Comparison of ENCODE assay signal across 19 cellular contexts in genomic region chr17:18224053-18224427, GRCh38. TPM values are rescaled to one million over a fixed set of nuclear protein-coding genes. Genes with fewer than 3 reads are reported as not detected.
A peak's percentile ranks its signal among the peaks of the same experiment; 100 is the strongest.
DNase-seq lines count a peak whose midpoint lies in the region; FAIRE-seq and TF ChIP-seq lines count a peak whose summit lies in the region.
"Had no signal": no experiment of that assay in that cellular context is flagged by ENCODE, and none has a peak within 500 bp of the region (broad histone marks: within the 10 kb centered on the region; RNA-seq: fewer than 3 reads in every experiment).

No MANE protein-coding gene starts in this region.

- H3K9me3 ChIP-seq in cardiac muscle cell (ENCODE audit: low read depth) (no peaks in the 10 kb centered on the region), endothelial cell of umbilical vein (replicated peaks; ENCODE audit: control insufficient read depth, insufficient read depth, low read length) (no peaks in the 10 kb centered on the region), uterus (no peaks in the 10 kb centered on the region)
- no peaks in the 10 kb centered on the region for H3K9me3 ChIP-seq in CD4-positive, alpha-beta memory T cell (ENCODE audit: control insufficient read depth in 1 of 2, low read length in 2 of 2)
- H3K9me3 ChIP-seq: A549, spleen had no signal

- peak overlapping the region; percentile 7 for H3K23ac ChIP-seq in mesendoderm (ENCODE audit: low read length)

- peak overlapping the region; percentile 73 for H4K5ac ChIP-seq in mesendoderm (ENCODE audit: low read length)

- TF ChIP-seq POLR2A in endothelial cell of umbilical vein (IDR thresholded peaks at IDR 0.05; ENCODE audit: low read depth, low read length) (no peak), uterus (IDR thresholded peaks at IDR 0.05) (no peak)

- dilution Hi-C loops in endothelial cell of umbilical vein (cut with MboI; ENCODE audit: extremely low pct_ligation_motif_present, low sequenced_read_pairs): no loop called here

- H3K79me2 ChIP-seq in endothelial cell of umbilical vein (ENCODE audit: control insufficient read depth, insufficient read depth, low read length) (peaks cover 32% of the 10 kb centered on the region), mesendoderm (ENCODE audit: control insufficient read depth, insufficient read depth, low read length) (peaks cover 30% of the 10 kb centered on the region)

- no peak overlapping the region for H3K27ac Mint-ChIP-seq in activated CD4-positive, alpha-beta memory T cell treated with anti-CD3 and anti-CD28 coated beads, Interleukin-2, amount 10 ng/mL, durations not matched to agents 7 days and 5 days
- H3K27ac Mint-ChIP-seq in CD4-positive, alpha-beta memory T cell: no peak overlapping the region
- H3K27ac Mint-ChIP-seq: activated T-cell treated with anti-CD3 and anti-CD28 coated beads, Interleukin-2, amount 50 U/mL, for 72 hours; T-helper 1 cell treated with Interleukin-12 subunit alpha and Interleukin-12 subunit beta and Interleukin-4 antibody, amounts not matched to agents 30 μg/mL and 1 μg/mL, for 36 hours had no signal

- H2BK15ac ChIP-seq in mesendoderm (replicated peaks; ENCODE audit: low read depth): no peak overlapping the region

- H3K79me1 ChIP-seq in mesendoderm (ENCODE audit: low read length): peaks cover 22% of the 10 kb centered on the region

- H2BK120ac ChIP-seq in mesendoderm (ENCODE audit: low read depth, low read length): no peak overlapping the region

- no peak for FAIRE-seq in endothelial cell of umbilical vein (lab: Jason Lieb, UNC)
- FAIRE-seq: A549, GM18507, RCC 7860 had no signal

- no CpG with 5 or more reads among the region's 5 CpGs for WGBS in mesendoderm (ENCODE audit: extremely low coverage, insufficient coverage, low lambda C conversion rate)

- peak overlapping the region; percentile 31 for H2AK5ac ChIP-seq in mesendoderm (ENCODE audit: low read length)

- BruUV-seq in endothelial cell of umbilical vein (replicated peaks; lab: Mats Ljungman, UMichigan): no TSS peak

- H3K4me3 Mint-ChIP-seq in activated CD4-positive, alpha-beta memory T cell treated with anti-CD3 and anti-CD28 coated beads, Interleukin-2, amount 10 ng/mL, durations not matched to agents 7 days and 5 days: no peak overlapping the region
- no peak overlapping the region for H3K4me3 Mint-ChIP-seq in CD4-positive, alpha-beta memory T cell

- H2AFZ ChIP-seq in endothelial cell of umbilical vein (ENCODE audit: low read depth, low read length): peak overlapping the region; percentile 50

- no peaks in the 10 kb centered on the region for H3K36me3 ChIP-seq in cardiac muscle cell
- H3K36me3 ChIP-seq in endothelial cell of umbilical vein (ENCODE audit: control insufficient read depth in 2 of 2, extremely low read depth in 1 of 2, insufficient read depth in 2 of 2, low read length in 2 of 2): no peaks in the 10 kb centered on the region
- H3K36me3 ChIP-seq in mesendoderm (ENCODE audit: control insufficient read depth, insufficient read depth, low read length): no peaks in the 10 kb centered on the region
- H3K36me3 ChIP-seq in uterus: no peaks in the 10 kb centered on the region
- H3K36me3 ChIP-seq in CD4-positive, alpha-beta memory T cell (ENCODE audit: insufficient read depth, low read length): no peaks in the 10 kb centered on the region
- H3K36me3 ChIP-seq: spleen had no signal

- POLR2A ChIA-PET in endothelial cell of umbilical vein (lab: Charles Lee): no interaction called here
- POLR2A ChIA-PET in activated CD4-positive, alpha-beta memory T cell treated with anti-CD3 and anti-CD28 coated beads, Interleukin-2, amount 10 ng/mL, durations not matched to agents 7 days and 5 days (lab: Charles Lee): interaction anchor here (0.8 to 1.2 kb wide), 2 partner anchors 33 to 91 kb away, joined by 5 read pairs; partner anchors contain the start of genes SMCR8 and TOP3A
- POLR2A ChIA-PET in CD4-positive, alpha-beta memory T cell (lab: Charles Lee; ENCODE audit: partially characterized antibody): interaction anchor here (2.5 kb wide), 1 partner anchor 40 kb away, joined by 9 read pairs; the partner anchor contains the start of gene ALKBH5

- H3K56ac ChIP-seq in mesendoderm (ENCODE audit: low read length): peak overlapping the region; percentile 85

- no peak overlapping the region for H4K8ac ChIP-seq in mesendoderm (ENCODE audit: low read depth, low read length)

- H3K4me1 ChIP-seq in cardiac muscle cell (ENCODE audit: low read depth): peaks cover 17% of the 10 kb centered on the region
- peaks cover 18% of the 10 kb centered on the region for H3K4me1 ChIP-seq in endothelial cell of umbilical vein (ENCODE audit: control insufficient read depth, extremely low read depth, insufficient read depth, low read length)
- peaks cover 3% of the 10 kb centered on the region for H3K4me1 ChIP-seq in mesendoderm (ENCODE audit: control insufficient read depth, low read depth, low read length)
- H3K4me1 ChIP-seq in uterus: peaks cover 0 to 8% of the 10 kb centered on the region in 2 donors
- H3K4me1 ChIP-seq in CD4-positive, alpha-beta memory T cell (ENCODE audit: insufficient read depth, low read length): peaks cover 28% of the 10 kb centered on the region
- H3K4me1 ChIP-seq: foreskin keratinocyte had no signal

- no peak for TF ChIP-seq CTCF in cardiac muscle cell (IDR thresholded peaks at IDR 0.05; ENCODE audit: low read depth, low read length)
- TF ChIP-seq CTCF in endothelial cell of umbilical vein (IDR thresholded peaks at IDR 0.05; ENCODE audit: extremely low read depth in 1 of 2, insufficient read depth in 1 of 2, low read depth in 1 of 2, low read length in 2 of 2): no peak
- TF ChIP-seq CTCF in uterus (IDR thresholded peaks at IDR 0.05): no peak

- no peaks in the 10 kb centered on the region for H3K27me3 Mint-ChIP-seq in activated CD4-positive, alpha-beta memory T cell treated with anti-CD3 and anti-CD28 coated beads, Interleukin-2, amount 10 ng/mL, durations not matched to agents 7 days and 5 days
- H3K27me3 Mint-ChIP-seq in CD4-positive, alpha-beta memory T cell: no peaks in the 10 kb centered on the region

- H3K27ac ChIP-seq in cardiac muscle cell: peak overlapping the region; percentile 85
- H3K27ac ChIP-seq in endothelial cell of umbilical vein (ENCODE audit: insufficient read depth, low read depth, low read length): no peak overlapping the region
- peak overlapping the region; percentile 90 for H3K27ac ChIP-seq in mesendoderm (ENCODE audit: low read depth, low read length)
- H3K27ac ChIP-seq in uterus: peak overlapping the region; percentile 78 to 82
- no peak overlapping the region for H3K27ac ChIP-seq in CD4-positive, alpha-beta memory T cell (ENCODE audit: low read depth, low read length)
- H3K27ac ChIP-seq: foreskin keratinocyte had no signal

- H3K4me3 ChIP-seq in cardiac muscle cell: no peak overlapping the region
- H3K4me3 ChIP-seq in endothelial cell of umbilical vein (replicated peaks in 1 of 3; ENCODE audit: insufficient read depth in 1 of 3, low read depth in 1 of 3, low read length in 3 of 3): no peak overlapping the region
- H3K4me3 ChIP-seq in mesendoderm (ENCODE audit: low read length): no peak overlapping the region
- no peak overlapping the region for H3K4me3 ChIP-seq in uterus
- no peak overlapping the region for H3K4me3 ChIP-seq in CD4-positive, alpha-beta memory T cell (ENCODE audit: low read length in 2 of 2)
- H3K4me3 ChIP-seq: A549 had no signal

- H3K9ac ChIP-seq in endothelial cell of umbilical vein (replicated peaks; ENCODE audit: extremely low read depth, insufficient read depth, low read length): no peak overlapping the region
- H3K9ac ChIP-seq in mesendoderm (ENCODE audit: low read length): peak overlapping the region; percentile 78

- no peaks in the 10 kb centered on the region for H4K20me1 ChIP-seq in endothelial cell of umbilical vein (replicated peaks; ENCODE audit: control insufficient read depth, extremely low read depth, insufficient read depth, low read length)

- CTCF ChIA-PET in endothelial cell of umbilical vein (lab: Charles Lee): interaction anchor here (1.0 to 1.6 kb wide), 3 partner anchors 10 to 25 kb away, joined by 3 to 4 read pairs (median 3); no protein-coding TSS in a partner anchor
- CTCF ChIA-PET in activated CD4-positive, alpha-beta memory T cell treated with anti-CD3 and anti-CD28 coated beads, Interleukin-2, amount 10 ng/mL, durations not matched to agents 7 days and 5 days (lab: Charles Lee): interaction anchor here (1.3 to 2.5 kb wide), 2 partner anchors 9 to 41 kb away, joined by 4 to 12 read pairs; no protein-coding TSS in a partner anchor
- CTCF ChIA-PET in CD4-positive, alpha-beta memory T cell (lab: Charles Lee; ENCODE audit: partially characterized antibody): interaction anchor here (0.8 to 0.9 kb wide), 2 partner anchors 24 to 41 kb away, joined by 3 read pairs; partner anchors contain the start of gene ALKBH5

- H3K4me1 Mint-ChIP-seq in activated CD4-positive, alpha-beta memory T cell treated with anti-CD3 and anti-CD28 coated beads, Interleukin-2, amount 10 ng/mL, durations not matched to agents 7 days and 5 days: peaks cover 29% of the 10 kb centered on the region
- peaks cover 15 to 39% (median 21%) of the 10 kb centered on the region in 4 donors for H3K4me1 Mint-ChIP-seq in CD4-positive, alpha-beta memory T cell

- DNase-seq in cardiac muscle cell (ENCODE audit: low read depth in 1 of 2, low spot score in 1 of 2) (no peak), cardiac septum (ENCODE audit: low spot score) (no peak), endothelial cell of umbilical vein (ENCODE audit: low read depth, low spot score) (no peak), mesendoderm (no peak), uterus (no peak), NK-92 (lab: John Stamatoyannopoulos, UW; ENCODE audit: unreplicated experiment) (no peak)
- no peak for DNase-seq in activated CD4-positive, alpha-beta memory T cell treated with anti-CD3 and anti-CD28 coated beads, Interleukin-2, amount 10 ng/mL, durations not matched to agents 7 days and 5 days
- DNase-seq in CD4-positive, alpha-beta memory T cell: no peak
- DNase-seq: activated CD4-positive, alpha-beta T cell treated with anti-CD3 and anti-CD28 coated beads for 48 hours; activated T-cell treated with anti-CD3 and anti-CD28 coated beads, Interleukin-2, amount 50 U/mL, for 72 hours; foreskin keratinocyte; KBM-7; NCI-H187 treated with DMSO at 0.1 percent for 48 hours; NCI-H524 treated with DMSO at 0.1 percent for 48 hours; spleen had no signal

- peak overlapping the region; percentile 29 for H2BK5ac ChIP-seq in mesendoderm (ENCODE audit: low read length)

- H3K4me2 ChIP-seq in endothelial cell of umbilical vein (ENCODE audit: insufficient read depth, low read length): no peak overlapping the region
- H3K4me2 ChIP-seq in mesendoderm (ENCODE audit: low read length): no peak overlapping the region

- intact Hi-C loops in cardiac septum (cut with DNase I): loop anchor here (2.0 kb wide), 2 partner anchors 37 to 91 kb away; partner anchors contain the start of genes MIEF2, SMCR8 and TOP3A
- intact Hi-C loops in endothelial cell of umbilical vein (cut with micrococcal nuclease): loop anchor here (2.0 kb wide), 1 partner anchor 91 kb away; the partner anchor contains the start of genes SMCR8 and TOP3A
- intact Hi-C loops in uterus (cut with DNase I; ENCODE audit: low total_unique reads): no loop called here
- intact Hi-C loops in CD4-positive, alpha-beta memory T cell (cut with micrococcal nuclease): no loop called here

- no peaks in the 10 kb centered on the region for H3K9me1 ChIP-seq in endothelial cell of umbilical vein (replicated peaks; ENCODE audit: control insufficient read depth, extremely low read depth, insufficient read depth, low read length)

- H3K27me3 ChIP-seq in cardiac muscle cell (no peaks in the 10 kb centered on the region), endothelial cell of umbilical vein (ENCODE audit: control insufficient read depth in 2 of 2, insufficient read depth in 2 of 2, low read length in 2 of 2) (no peaks in the 10 kb centered on the region), mesendoderm (ENCODE audit: insufficient read depth, low read length, poor library complexity) (no peaks in the 10 kb centered on the region), uterus (no peaks in the 10 kb centered on the region)
- H3K27me3 ChIP-seq in CD4-positive, alpha-beta memory T cell (ENCODE audit: insufficient read depth, low read length): no peaks in the 10 kb centered on the region
- H3K27me3 ChIP-seq: foreskin keratinocyte, spleen had no signal

- no peaks in the 10 kb centered on the region for H3K36me3 Mint-ChIP-seq in activated CD4-positive, alpha-beta memory T cell treated with anti-CD3 and anti-CD28 coated beads, Interleukin-2, amount 10 ng/mL, durations not matched to agents 7 days and 5 days (ENCODE audit: low read depth)
- no peaks in the 10 kb centered on the region for H3K36me3 Mint-ChIP-seq in CD4-positive, alpha-beta memory T cell

- no peaks in the 10 kb centered on the region for H3K9me3 Mint-ChIP-seq in activated CD4-positive, alpha-beta memory T cell treated with anti-CD3 and anti-CD28 coated beads, Interleukin-2, amount 10 ng/mL, durations not matched to agents 7 days and 5 days
- peaks cover 0 to 2% (median 0%) of the 10 kb centered on the region in 8 donors for H3K9me3 Mint-ChIP-seq in CD4-positive, alpha-beta memory T cell
- H3K9me3 Mint-ChIP-seq: activated T-cell treated with anti-CD3 and anti-CD28 coated beads, Interleukin-2, amount 50 U/mL, for 72 hours; T-helper 1 cell treated with Interleukin-12 subunit alpha and Interleukin-12 subunit beta and Interleukin-4 antibody, amounts not matched to agents 30 μg/mL and 1 μg/mL, for 36 hours had no signal

- peak overlapping the region; percentile 49 for H3K4ac ChIP-seq in mesendoderm (ENCODE audit: low read depth, low read length)

- H3K18ac ChIP-seq in mesendoderm (ENCODE audit: low read length): peak overlapping the region; percentile 77

RNA-seq across cellular contexts. Expression of gene LLGL1, which starts 1.4 kb away (rescaled TPM):
- total RNA-seq in cardiac muscle cell (81.5 and 83.8 TPM in 2 replicates), cardiac septum (9.6 TPM), endothelial cell of umbilical vein (34.9 and 36.8 TPM in 2 replicates), uterus (10 to 100 TPM in 3 of 4 donors, 1 to 10 TPM in 1; 7.6 to 72.0 (median 23.1) TPM)
- polyA plus RNA-seq in cardiac muscle cell (5.9 and 7.3 TPM in 2 replicates), endothelial cell of umbilical vein (47.1 and 55.5 TPM in 2 replicates)
- polyA plus RNA-seq in endothelial cell of umbilical vein (2011; cell fraction: cytosol; rRNA removed): 30.8 and 38.9 TPM in 2 replicates
- polyA plus RNA-seq in endothelial cell of umbilical vein (2011; cell fraction: nucleus; rRNA removed): 47.3 and 56.7 TPM in 2 replicates
- 24.1 and 28.5 TPM in 2 replicates for polyA plus RNA-seq in endothelial cell of umbilical vein (2012)
- 36.3 and 42.3 TPM in 2 replicates for polyA minus RNA-seq in endothelial cell of umbilical vein
- polyA minus RNA-seq in endothelial cell of umbilical vein (2011; cell fraction: cytosol; rRNA and poly(A)+ RNA removed): 14.3 TPM
- 17.3 and 24.4 TPM in 2 replicates for polyA minus RNA-seq in endothelial cell of umbilical vein (2011; cell fraction: nucleus; rRNA and poly(A)+ RNA removed)
- 30.6 TPM for polyA plus RNA-seq in mesendoderm (2013, experiment 1 of 2)
- 31.0 TPM for polyA plus RNA-seq in mesendoderm (2013, experiment 2 of 2)
- total RNA-seq in activated CD4-positive, alpha-beta memory T cell treated with anti-CD3 and anti-CD28 coated beads, Interleukin-2, amount 10 ng/mL, durations not matched to agents 7 days and 5 days: 10 to 100 TPM; 22.8 to 22.9 TPM
- 10 to 100 TPM; 19.9 to 20.5 TPM for total RNA-seq in CD4-positive, alpha-beta memory T cell
- 1 to 10 TPM in 1 of 2 donors, under 1 TPM in 1; 0.25 to 1.3 TPM for polyA plus RNA-seq in CD4-positive, alpha-beta memory T cell

RNA-seq across cellular contexts. Expression of gene FLII, which starts 34.5 kb away (rescaled TPM):
- 227 and 303 TPM in 2 replicates for total RNA-seq in cardiac muscle cell
- polyA plus RNA-seq in cardiac muscle cell: 210 and 232 TPM in 2 replicates
- 294 TPM for total RNA-seq in cardiac septum
- total RNA-seq in endothelial cell of umbilical vein: 372 and 397 TPM in 2 replicates
- polyA plus RNA-seq in endothelial cell of umbilical vein: 582 and 691 TPM in 2 replicates
- 393 and 428 TPM in 2 replicates for polyA plus RNA-seq in endothelial cell of umbilical vein (2011; cell fraction: cytosol; rRNA removed)
- 1,056 and 1,210 TPM in 2 replicates for polyA plus RNA-seq in endothelial cell of umbilical vein (2011; cell fraction: nucleus; rRNA removed)
- 343 and 396 TPM in 2 replicates for polyA plus RNA-seq in endothelial cell of umbilical vein (2012)
- polyA minus RNA-seq in endothelial cell of umbilical vein: 446 and 481 TPM in 2 replicates
- 202 TPM for polyA minus RNA-seq in endothelial cell of umbilical vein (2011; cell fraction: cytosol; rRNA and poly(A)+ RNA removed)
- polyA minus RNA-seq in endothelial cell of umbilical vein (2011; cell fraction: nucleus; rRNA and poly(A)+ RNA removed): 205 and 272 TPM in 2 replicates
- 198 TPM for polyA plus RNA-seq in mesendoderm (2013, experiment 1 of 2)
- polyA plus RNA-seq in mesendoderm (2013, experiment 2 of 2): 204 TPM
- total RNA-seq in uterus: 100 to 1,000 TPM in 3 of 4 donors, 10 to 100 TPM in 1; 93.0 to 307 (median 144) TPM
- 100 to 1,000 TPM; 336 TPM for total RNA-seq in activated CD4-positive, alpha-beta memory T cell treated with anti-CD3 and anti-CD28 coated beads, Interleukin-2, amount 10 ng/mL, durations not matched to agents 7 days and 5 days
- 100 to 1,000 TPM; 333 to 344 TPM for total RNA-seq in CD4-positive, alpha-beta memory T cell
- polyA plus RNA-seq in CD4-positive, alpha-beta memory T cell: 100 to 1,000 TPM; 113 to 204 TPM

RNA-seq across cellular contexts. Expression of gene MIEF2, which starts 36.4 kb away (rescaled TPM):
- total RNA-seq in cardiac muscle cell (95.7 and 101 TPM in 2 replicates), cardiac septum (28.0 TPM), endothelial cell of umbilical vein (8.3 and 8.5 TPM in 2 replicates), uterus (10 to 100 TPM; 12.8 to 34.5 (median 18.1) TPM)
- polyA plus RNA-seq in cardiac muscle cell (36.9 and 37.3 TPM in 2 replicates), endothelial cell of umbilical vein (22.7 and 28.2 TPM in 2 replicates)
- 10.7 and 12.8 TPM in 2 replicates for polyA plus RNA-seq in endothelial cell of umbilical vein (2011; cell fraction: cytosol; rRNA removed)
- polyA plus RNA-seq in endothelial cell of umbilical vein (2011; cell fraction: nucleus; rRNA removed): 10.7 and 12.9 TPM in 2 replicates
- polyA plus RNA-seq in endothelial cell of umbilical vein (2012): 5.2 and 8.4 TPM in 2 replicates
- 11.0 and 14.7 TPM in 2 replicates for polyA minus RNA-seq in endothelial cell of umbilical vein
- 6.7 TPM for polyA minus RNA-seq in endothelial cell of umbilical vein (2011; cell fraction: cytosol; rRNA and poly(A)+ RNA removed)
- polyA minus RNA-seq in endothelial cell of umbilical vein (2011; cell fraction: nucleus; rRNA and poly(A)+ RNA removed): 3.1 and 6.3 TPM in 2 replicates
- polyA plus RNA-seq in mesendoderm (2013, experiment 1 of 2): 2.6 TPM
- polyA plus RNA-seq in mesendoderm (2013, experiment 2 of 2): 2.5 TPM
- total RNA-seq in activated CD4-positive, alpha-beta memory T cell treated with anti-CD3 and anti-CD28 coated beads, Interleukin-2, amount 10 ng/mL, durations not matched to agents 7 days and 5 days: 10 to 100 TPM in 1 of 2 experiments, 1 to 10 TPM in 1; 9.2 to 10.9 TPM
- 10 to 100 TPM; 18.2 to 19.3 TPM for total RNA-seq in CD4-positive, alpha-beta memory T cell
- polyA plus RNA-seq in CD4-positive, alpha-beta memory T cell: 10 to 100 TPM in 1 of 2 donors, 1 to 10 TPM in 1; 9.9 to 10.9 TPM

RNA-seq across cellular contexts. Expression of gene ALKBH5, which starts 40.4 kb away (rescaled TPM):
- total RNA-seq in cardiac muscle cell: 247 and 279 TPM in 2 replicates
- 257 and 321 TPM in 2 replicates for polyA plus RNA-seq in cardiac muscle cell
- total RNA-seq in cardiac septum: 168 TPM
- 70.7 and 71.0 TPM in 2 replicates for total RNA-seq in endothelial cell of umbilical vein
- 54.5 and 55.3 TPM in 2 replicates for polyA plus RNA-seq in endothelial cell of umbilical vein
- polyA plus RNA-seq in endothelial cell of umbilical vein (2011; cell fraction: cytosol; rRNA removed): 49.2 and 50.9 TPM in 2 replicates
- 22.4 and 25.2 TPM in 2 replicates for polyA plus RNA-seq in endothelial cell of umbilical vein (2011; cell fraction: nucleus; rRNA removed)
- 41.3 and 42.9 TPM in 2 replicates for polyA plus RNA-seq in endothelial cell of umbilical vein (2012)
- polyA minus RNA-seq in endothelial cell of umbilical vein: 79.3 and 89.4 TPM in 2 replicates
- polyA minus RNA-seq in endothelial cell of umbilical vein (2011; cell fraction: cytosol; rRNA and poly(A)+ RNA removed): 106 TPM
- 18.0 and 18.2 TPM in 2 replicates for polyA minus RNA-seq in endothelial cell of umbilical vein (2011; cell fraction: nucleus; rRNA and poly(A)+ RNA removed)
- 47.8 TPM for polyA plus RNA-seq in mesendoderm (2013, experiment 1 of 2)
- 48.5 TPM for polyA plus RNA-seq in mesendoderm (2013, experiment 2 of 2)
- total RNA-seq in uterus: 100 to 1,000 TPM in 2 of 4 donors, 10 to 100 TPM in 2; 66.5 to 136 (median 98.5) TPM
- total RNA-seq in activated CD4-positive, alpha-beta memory T cell treated with anti-CD3 and anti-CD28 coated beads, Interleukin-2, amount 10 ng/mL, durations not matched to agents 7 days and 5 days: 100 to 1,000 TPM; 118 to 125 TPM
- 100 to 1,000 TPM; 119 TPM for total RNA-seq in CD4-positive, alpha-beta memory T cell
- 100 to 1,000 TPM; 128 to 132 TPM for polyA plus RNA-seq in CD4-positive, alpha-beta memory T cell

Comparison
In these comparisons a context has a peak if more than half of its experiments do, and no peak if none do; other contexts are left out.
1. H3K27ac ChIP-seq: peak in cardiac muscle cell (single experiment), mesendoderm (single experiment) and uterus (2 of 2); none in endothelial cell of umbilical vein (single experiment) and CD4-positive, alpha-beta memory T cell (single experiment).
2. intact Hi-C loops: an anchor here in cardiac septum (2.0 kb wide) and endothelial cell of umbilical vein (2.0 kb wide); none called in uterus and CD4-positive, alpha-beta memory T cell.